In genomic region chr10:4847580-4848020, GRCh38 we compare ENCODE assay signal across 10 cellular contexts. TPM values are rescaled to one million over a fixed set of nuclear protein-coding genes. Genes with fewer than 3 reads are reported as not detected.
DNase-seq lines count a peak whose midpoint lies in the region; ATAC-seq and TF ChIP-seq lines count a peak whose summit lies in the region.
"Had no signal": no experiment of that assay in that cellular context is flagged by ENCODE, and none has a peak within 500 bp of the region (broad histone marks: within the 10 kb centered on the region; RNA-seq: fewer than 3 reads in every experiment).

No MANE protein-coding gene starts in this region.

- no peak for ATAC-seq in HG03442 (IDR thresholded peaks at IDR 0.05; ENCODE audit: unreplicated experiment)

- H2AFZ ChIP-seq in GM23248, result peak overlapping the region; percentile 59
- H2AFZ ChIP-seq in SK-N-SH (ENCODE audit: low read depth), result peak overlapping the region; percentile 77

- H3K27ac ChIP-seq in GM23248 (peak overlapping the region; percentile 67), SK-N-SH (ENCODE audit: low read depth in 2 of 2, low read length in 1 of 2) (peak overlapping the region in 1 of 2 experiments; percentile 74; a peak in 2 of 4 replicates)
- H3K27ac ChIP-seq: KMS-11 had no signal

- H3K4me3 ChIP-seq in GM23248, result no peak overlapping the region
- H3K4me3 ChIP-seq in SK-N-SH (ENCODE audit: low read depth in 2 of 2, low read length in 1 of 2), result no peak overlapping the region
- H3K4me3 ChIP-seq in fibroblast of pulmonary artery (replicated peaks; ENCODE audit: low read depth, low read length), result no peak overlapping the region
- H3K4me3 ChIP-seq in skeletal muscle satellite cell (ENCODE audit: low read length), result no peak overlapping the region

- CTCF ChIA-PET in SK-N-SH (lab: Yijun Ruan, JAX), result interaction anchor here (1.1 to 6.4 kb wide), 5 partner anchors 32 to 443 kb away, joined by 3 to 114 read pairs (median 57); partner anchors contain the start of gene AKR1C3

- DNase-seq in GM23248 (peak; percentile 85), SK-N-SH (no peak), fibroblast of pulmonary artery (ENCODE audit: low read depth) (peak; percentile 89), KG1 (lab: John Stamatoyannopoulos, UW) (no peak)
- no peak for DNase-seq in activated naive CD4-positive, alpha-beta T cell (lab: John Stamatoyannopoulos, UW)
- DNase-seq: activated CD4-positive, alpha-beta T cell treated with anti-CD3 and anti-CD28 coated beads, Interleukin-2, amount 50 U/mL, for 48 hours; midbrain had no signal

- H3K4me1 ChIP-seq in GM23248 (ENCODE audit: insufficient read depth), result peaks cover 24% of the 10 kb centered on the region
- H3K4me1 ChIP-seq in SK-N-SH (ENCODE audit: control insufficient read depth in 1 of 2, insufficient read depth in 2 of 2, low read depth in 1 of 2, low read length in 1 of 2), result peaks cover 3 to 13% of the 10 kb centered on the region in 2 experiments; a peak in 1 of 4 replicates
- H3K4me1 ChIP-seq in skeletal muscle satellite cell (ENCODE audit: control insufficient read depth, insufficient read depth, low read length), result peaks cover 31% of the 10 kb centered on the region

- POLR2A ChIA-PET in SK-N-SH (lab: Yijun Ruan, JAX), result interaction anchor here (0.7 kb wide), 1 partner anchor 767 kb away, joined by 4 read pairs; no protein-coding TSS in a partner anchor

- no peak for TF ChIP-seq EP300 in SK-N-SH (IDR thresholded peaks at IDR 0.05; ENCODE audit: borderline replicate concordance in 1 of 2, low read depth in 1 of 2, low read length in 1 of 2)

- no peaks in the 10 kb centered on the region for H3K27me3 ChIP-seq in GM23248 (replicated peaks; ENCODE audit: insufficient read depth)
- H3K27me3 ChIP-seq in SK-N-SH (ENCODE audit: insufficient read depth), result no peaks in the 10 kb centered on the region
- H3K27me3 ChIP-seq in skeletal muscle satellite cell (ENCODE audit: control insufficient read depth, insufficient read depth, low read length), result no peaks in the 10 kb centered on the region

- TF ChIP-seq CTCF in SK-N-SH (IDR thresholded peaks at IDR 0.05), result no peak
- no peak for TF ChIP-seq CTCF in fibroblast of pulmonary artery (IDR thresholded peaks at IDR 0.05; ENCODE audit: low read length, missing control alignments)

- H3K9me2 ChIP-seq in GM23248 (ENCODE audit: insufficient read depth), result no peaks in the 10 kb centered on the region
- H3K9me2 ChIP-seq in SK-N-SH, result no peaks in the 10 kb centered on the region

- no peaks in the 10 kb centered on the region for H3K79me2 ChIP-seq in GM23248 (ENCODE audit: insufficient read depth)
- no peaks in the 10 kb centered on the region for H3K79me2 ChIP-seq in SK-N-SH (ENCODE audit: insufficient read depth)

- H3F3A ChIP-seq in GM23248 (ENCODE audit: insufficient read depth) (peaks cover 27% of the 10 kb centered on the region), SK-N-SH (replicated peaks; ENCODE audit: insufficient read depth) (peaks cover 11% of the 10 kb centered on the region)

- in situ Hi-C loops in GM23248 (cut with MboI), result loop anchor here (10.0 to 25.0 kb wide), 2 partner anchors 457 to 765 kb away; no protein-coding TSS in a partner anchor

- H3K9ac ChIP-seq in GM23248 (0 out of 2 replicates have a peak overlapping the region, but pooled peaks have one; percentile 8), SK-N-SH (peak overlapping the region; percentile 17; the same call in 1 of the 2 replicates), skeletal muscle satellite cell (ENCODE audit: low read depth, low read length) (peak overlapping the region; percentile 44)
- H3K9ac ChIP-seq: KMS-11 had no signal

- H3K36me3 ChIP-seq in GM23248 (ENCODE audit: low read depth) (no peaks in the 10 kb centered on the region), SK-N-SH (replicated peaks in 1 of 2; ENCODE audit: control insufficient read depth in 1 of 2, insufficient read depth in 2 of 2, low read length in 1 of 2) (no peaks in the 10 kb centered on the region), skeletal muscle satellite cell (ENCODE audit: insufficient read depth, low read length) (no peaks in the 10 kb centered on the region)

- 33 to 39% methylated on average over 4 of the region's 4 CpGs for WGBS in GM23248 (ENCODE audit: low coverage in 1 of 2, low lambda C conversion rate in 2 of 2, missing lambda C conversion rate in 2 of 2), 2 experiments
- WGBS in SK-N-SH (ENCODE audit: low lambda C conversion rate), result 58% methylated on average over 4 of the region's 4 CpGs

- H3K9me3 ChIP-seq in GM23248 (ENCODE audit: low read depth), result no peaks in the 10 kb centered on the region
- H3K9me3 ChIP-seq in SK-N-SH, result no peaks in the 10 kb centered on the region
- H3K9me3 ChIP-seq in skeletal muscle satellite cell (replicated peaks; ENCODE audit: low read length), result no peaks in the 10 kb centered on the region

- H3K4me2 ChIP-seq in GM23248 (ENCODE audit: unreplicated experiment), result peak overlapping the region; percentile 37
- H3K4me2 ChIP-seq in SK-N-SH, result peak overlapping the region; percentile 61; the same call in 1 of the 2 replicates
- H3K4me2 ChIP-seq in skeletal muscle satellite cell (ENCODE audit: low read length), result no peak overlapping the region
- H3K4me2 ChIP-seq: KMS-11 had no signal

- H4K20me1 ChIP-seq in GM23248 (ENCODE audit: insufficient read depth) (no peaks in the 10 kb centered on the region), SK-N-SH (ENCODE audit: insufficient read depth) (no peaks in the 10 kb centered on the region)

- no peak for TF ChIP-seq RAD21 in SK-N-SH (IDR thresholded peaks at IDR 0.05; ENCODE audit: low read length)

TF ChIP-seq in SK-N-SH, 30 proteins besides CTCF, POLR2A, EP300 and RAD21:
- TF ChIP-seq TEAD4 (IDR thresholded peaks at IDR 0.05; ENCODE audit: borderline replicate concordance, insufficient read depth) (no peak), ZBTB33 (IDR thresholded peaks at IDR 0.05; ENCODE audit: borderline replicate concordance, low read depth) (no peak), RCOR1 (IDR thresholded peaks at IDR 0.05; ENCODE audit: low read length) (no peak), CHD2 (IDR thresholded peaks at IDR 0.05; ENCODE audit: low read length, partially characterized antibody) (no peak), JUND (IDR thresholded peaks at IDR 0.05) (peak; percentile 56; the same call in 1 of the 2 replicates), RXRA (IDR thresholded peaks at IDR 0.05; ENCODE audit: borderline replicate concordance, low read depth) (no peak), NRF1 (IDR thresholded peaks at IDR 0.05; ENCODE audit: low read depth, low read length) (no peak), EZH2phosphoT487 (IDR thresholded peaks at IDR 0.05; ENCODE audit: borderline replicate concordance, low read depth) (no peak), FOSL2 (IDR thresholded peaks at IDR 0.05; ENCODE audit: borderline replicate concordance, low read depth) (peak; percentile 64)

RNA-seq across cellular contexts. Expression of gene AKR1E2, which starts 21.6 kb away (rescaled TPM):
- total RNA-seq in GM23248 (2014; rRNA removed; shearing (Covaris generic)), result 14.3 and 16.0 TPM in 2 replicates
- polyA plus RNA-seq in GM23248 (2016; fragmentation: Nextera tagmentation; extraction: Ambion mirVana) (5.1 and 5.2 TPM in 2 replicates), SK-N-SH (2012; rRNA removed) (5.8 and 6.9 TPM in 2 replicates)
- 4.3 and 5.0 TPM in 2 replicates for polyA plus RNA-seq in SK-N-SH (2012; cell fraction: cytosol; rRNA removed)
- polyA plus RNA-seq in SK-N-SH (2012; cell fraction: nucleus; rRNA removed), result 17.5 and 19.0 TPM in 2 replicates
- total RNA-seq in skeletal muscle satellite cell (2012; rRNA removed), result 1.0 and 4.2 TPM in 2 replicates

Comparison
In these comparisons a context has a peak if more than half of its experiments do, and no peak if none do; other contexts are left out.
1. DNase-seq: peak in GM23248 (single experiment) and fibroblast of pulmonary artery (single experiment); none in SK-N-SH (single experiment), KG1 (single experiment) and activated naive CD4-positive, alpha-beta T cell (0 of 4).
2. Peak in every context shown above with its lines, with median percentiles within 50 percentile points of each other: H3K9ac ChIP-seq.